ENCODE assay signal across 20 cellular contexts in the genomic region with DNA sequence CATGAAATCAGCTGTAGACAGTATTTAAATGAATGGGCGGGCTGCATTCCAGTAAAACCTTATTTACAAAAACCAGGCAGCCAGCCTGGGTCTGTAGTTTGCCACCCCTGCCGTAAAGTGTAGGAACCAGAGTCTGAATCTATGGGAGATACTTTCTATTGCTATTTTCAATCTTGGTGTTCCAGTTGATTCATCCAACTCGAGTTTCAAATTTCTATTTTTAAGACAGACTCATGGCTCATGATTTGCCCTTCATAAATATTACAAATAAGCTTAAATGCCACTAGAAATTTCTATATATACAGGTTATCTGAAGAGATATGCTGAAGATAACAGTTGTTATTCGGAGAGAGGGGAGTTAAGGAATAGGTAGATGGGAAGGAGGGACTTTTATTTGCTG. TPM values are rescaled to one million over a fixed set of nuclear protein-coding genes. Genes with fewer than 3 reads are reported as not detected.
DNase-seq lines count a peak whose midpoint lies in the region; ATAC-seq and TF ChIP-seq lines count a peak whose summit lies in the region.
"Had no signal": no experiment of that assay in that cellular context is flagged by ENCODE, and none has a peak within 500 bp of the region (broad histone marks: within the 10 kb centered on the region; RNA-seq: fewer than 3 reads in every experiment).

No MANE protein-coding gene starts in this region.

- 46 to 67% (median 51%) methylated on average over 4 of the region's 4 CpGs for WGBS in psoas muscle, 3 donors
- 74 to 77% methylated on average over 4 of the region's 4 CpGs for WGBS in heart right ventricle, 2 donors

- H3K27me3 ChIP-seq in psoas muscle (ENCODE audit: insufficient read depth in 3 of 3, low read length in 2 of 3) = no peaks in the 10 kb centered on the region
- no peaks in the 10 kb centered on the region for H3K27me3 ChIP-seq in skeletal muscle tissue (ENCODE audit: control insufficient read depth in 3 of 3, insufficient read depth in 3 of 3, low read length in 3 of 3)
- H3K27me3 ChIP-seq in heart right ventricle = no peaks in the 10 kb centered on the region
- H3K27me3 ChIP-seq: BE2C; BLaER1 treated with 17β-estradiol and CSF1 and Interleukin-3, amounts not matched to agents 10 nM and 100 nM had no signal

- ATAC-seq in psoas muscle (peak; percentile 54 to 90 (median 61)), heart right ventricle (no peak)
- ATAC-seq: A549 had no signal

- H3K27ac ChIP-seq in psoas muscle (no peak overlapping the region), skeletal muscle tissue (ENCODE audit: low read depth, low read length) (peak overlapping the region; percentile 41), heart right ventricle (no peak overlapping the region)
- H3K27ac ChIP-seq: A549; BLaER1 treated with 17β-estradiol and CSF1 and Interleukin-3, amounts not matched to agents 10 nM and 100 nM had no signal

- intact Hi-C loops in psoas muscle (cut with DNase I) (no loop called here), heart right ventricle (cut with DNase I) (no loop called here)

- no peak overlapping the region for H3K9ac ChIP-seq in skeletal muscle tissue (ENCODE audit: low read depth in 1 of 3, low read length in 3 of 3)
- H3K9ac ChIP-seq: BLaER1 treated with 17β-estradiol and CSF1 and Interleukin-3, amounts not matched to agents 10 nM and 100 nM had no signal

- H3K4me3 ChIP-seq in psoas muscle (no peak overlapping the region), skeletal muscle tissue (ENCODE audit: low read length in 3 of 3) (no peak overlapping the region), heart right ventricle (no peak overlapping the region)
- H3K4me3 ChIP-seq: A549; BLaER1 treated with 17β-estradiol and CSF1 and Interleukin-3, amounts not matched to agents 10 nM and 100 nM had no signal

- H3K9me3 ChIP-seq in psoas muscle (no peaks in the 10 kb centered on the region), skeletal muscle tissue (ENCODE audit: control insufficient read depth in 3 of 3, low read length in 3 of 3) (no peaks in the 10 kb centered on the region), heart right ventricle (no peaks in the 10 kb centered on the region)
- H3K9me3 ChIP-seq: BE2C had no signal

- DNase-seq in NCI-H748 (lab: John Stamatoyannopoulos, UW; ENCODE audit: unreplicated experiment) = peak; percentile 20
- DNase-seq in NCI-H748 treated with DMSO at 0.1 percent for 48 hours (lab: John Stamatoyannopoulos, UW) = no peak
- DNase-seq in psoas muscle = no peak
- DNase-seq in hippocampal formation (lab: John Stamatoyannopoulos, UW) = no peak
- no peak for DNase-seq in heart right ventricle
- DNase-seq: 8988T; ACHN; AML-193; BE2C; CD4-positive, alpha-beta T cell; CD8-positive, alpha-beta memory T cell; DMS 273 treated with DMSO at 0.1 percent for 48 hours; DND-41; H7; HCEC 1CT had no signal

- H3K36me3 ChIP-seq in psoas muscle (ENCODE audit: insufficient read depth in 1 of 2, low read depth in 1 of 2) (no peaks in the 10 kb centered on the region), skeletal muscle tissue (ENCODE audit: control insufficient read depth in 3 of 3, insufficient read depth in 3 of 3, low read length in 3 of 3) (no peaks in the 10 kb centered on the region), heart right ventricle (no peaks in the 10 kb centered on the region)
- H3K36me3 ChIP-seq: BE2C; BLaER1 treated with 17β-estradiol and CSF1 and Interleukin-3, amounts not matched to agents 10 nM and 100 nM had no signal

- H3K4me1 ChIP-seq in psoas muscle (peaks cover 5% of the 10 kb centered on the region), skeletal muscle tissue (ENCODE audit: control insufficient read depth in 3 of 3, insufficient read depth in 3 of 3, low read length in 3 of 3) (peaks cover 0 to 13% (median 6%) of the 10 kb centered on the region in 3 donors), heart right ventricle (no peaks in the 10 kb centered on the region)
- H3K4me1 ChIP-seq: A549; BE2C; BLaER1 treated with 17β-estradiol and CSF1 and Interleukin-3, amounts not matched to agents 10 nM and 100 nM had no signal

- TF ChIP-seq CTCF in psoas muscle (IDR thresholded peaks at IDR 0.05) = no peak
- no peak for TF ChIP-seq CTCF in heart right ventricle (IDR thresholded peaks at IDR 0.05)

RNA-seq across cellular contexts. Expression of a gene that starts 18.9 kb away (rescaled TPM):
- total RNA-seq in psoas muscle (under 1 TPM in 1 of 4 donors, not detected in 3; 0.18 TPM), skeletal muscle tissue (not detected), heart right ventricle (under 1 TPM in 4 of 10 donors, not detected in 6; 0.07 to 0.74 (median 0.40) TPM)
- polyA plus RNA-seq in psoas muscle (under 1 TPM in 1 of 3 donors, not detected in 2; 0.03 TPM), heart right ventricle (under 1 TPM in 1 of 2 donors, not detected in 1; 0.01 TPM)
- total RNA-seq: CD4-positive, alpha-beta T cell; CD8-positive, alpha-beta memory T cell; H1 had no signal
- polyA plus RNA-seq: CD14-positive monocyte; CD8-positive, alpha-beta memory T cell had no signal

Comparison
In these comparisons a context has a peak if more than half of its experiments do, and no peak if none do; other contexts are left out.
1. ATAC-seq: peak in psoas muscle (4 of 4); none in heart right ventricle (0 of 8).